Comparison of ENCODE assay signal across 16 cellular contexts in the genomic region with DNA sequence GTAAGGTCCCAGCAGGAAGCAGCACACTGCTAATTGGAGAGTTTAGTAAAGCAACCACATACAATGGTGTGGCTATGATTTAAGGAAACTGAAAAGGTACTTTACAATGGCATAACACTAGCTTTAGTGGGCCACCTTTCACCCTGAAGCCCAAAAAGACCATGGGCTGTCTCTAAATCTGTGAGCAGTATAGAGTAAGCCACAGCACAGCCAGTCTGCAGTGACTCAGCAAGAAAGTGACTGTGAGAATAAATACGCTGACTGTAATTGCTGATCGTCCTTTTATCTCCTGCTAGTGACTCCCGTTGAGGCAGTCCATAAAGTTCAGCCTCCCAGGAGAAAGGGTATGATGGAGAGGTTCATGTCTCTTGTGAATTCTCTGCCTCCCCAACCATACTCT.
DNase-seq lines count a peak whose midpoint lies in the region; ATAC-seq, FAIRE-seq and TF ChIP-seq lines count a peak whose summit lies in the region.
"Had no signal": no experiment of that assay in that cellular context is flagged by ENCODE, and none has a peak within 500 bp of the region (broad histone marks: within the 10 kb centered on the region; RNA-seq: fewer than 3 reads in every experiment).

No MANE protein-coding gene starts in this region.

- H3K36me3 ChIP-seq in HepG2 (replicated peaks in 1 of 2; ENCODE audit: control insufficient read depth in 1 of 2, insufficient read depth in 2 of 2, low read length in 2 of 2) = no peaks in the 10 kb centered on the region
- no peaks in the 10 kb centered on the region for H3K36me3 ChIP-seq in right lobe of liver
- H3K36me3 ChIP-seq in CD8-positive, alpha-beta memory T cell (ENCODE audit: insufficient read depth, low read length) = no peaks in the 10 kb centered on the region
- H3K36me3 ChIP-seq: lower lobe of right lung, transverse colon had no signal

- H4K20me1 ChIP-seq in HepG2 (ENCODE audit: insufficient read depth, low read length) = no peaks in the 10 kb centered on the region

- CTCF ChIA-PET in HepG2 (lab: Yijun Ruan, JAX; ENCODE audit: low intra/inter-chr PET ratio, low total read pairs) = no interaction called here
- CTCF ChIA-PET in CD8-positive, alpha-beta memory T cell (lab: Charles Lee) = no interaction called here

- TF ChIP-seq EP300 in HepG2 (IDR thresholded peaks at IDR 0.05; ENCODE audit: low read depth in 2 of 2, low read length in 2 of 2) = no peak
- TF ChIP-seq EP300 in HepG2 (CRISPR knock-in tag; IDR thresholded peaks at IDR 0.05; ENCODE audit: borderline replicate concordance) = no peak

- no peaks in the 10 kb centered on the region for H3K79me2 ChIP-seq in HepG2 (ENCODE audit: insufficient read depth, low read length)

- no peak for ATAC-seq in HepG2
- no peak for ATAC-seq in right lobe of liver
- no peak for ATAC-seq in natural killer cell
- ATAC-seq: activated CD4-positive, CD25-positive, alpha-beta regulatory T cell treated with anti-CD3 and anti-CD28 coated beads, Interleukin-2, amount 50 U/mL, for 24 hours; activated CD8-positive, alpha-beta memory T cell treated with anti-CD3 and anti-CD28 coated beads, Interleukin-2, amount 10 ng/mL, durations not matched to agents 7 days and 5 days; lower lobe of right lung; stimulated activated effector memory CD8-positive, alpha-beta T cell treated with anti-CD3 and anti-CD28 coated beads, Interleukin-12 subunit alpha, Interleukin-12 subunit beta, amount 100 ng/mL, for 72 hours; T-cell had no signal

- H3K9me3 Mint-ChIP-seq in CD8-positive, alpha-beta memory T cell = peaks cover 0 to 47% (median 4%) of the 10 kb centered on the region in 5 donors
- H3K9me3 Mint-ChIP-seq in natural killer cell = peaks cover 13 to 23% of the 10 kb centered on the region in 2 donors

- no peak overlapping the region for H3K4me3 ChIP-seq in HepG2 (replicated peaks in 1 of 3; ENCODE audit: insufficient read depth in 1 of 3, low read depth in 2 of 3, low read length in 3 of 3)
- no peak overlapping the region for H3K4me3 ChIP-seq in right lobe of liver
- no peak overlapping the region for H3K4me3 ChIP-seq in CD8-positive, alpha-beta memory T cell (ENCODE audit: low read length)
- H3K4me3 ChIP-seq: lower lobe of right lung, transverse colon had no signal

- WGBS in HepG2 (ENCODE audit: low lambda C conversion rate) = 5% methylated on average over 3 of the region's 3 CpGs
- 17% methylated on average over 3 of the region's 3 CpGs for WGBS in right lobe of liver (ENCODE audit: insufficient coverage, low coverage, low lambda C conversion rate, missing lambda C conversion rate)

- no peak for FAIRE-seq in HepG2 (lab: Jason Lieb, UNC)
- FAIRE-seq in urothelium cell line (lab: Jason Lieb, UNC) = no peak

- no peak overlapping the region for H3K9ac ChIP-seq in HepG2 (ENCODE audit: insufficient read depth, low read depth, low read length)

- H3K4me1 Mint-ChIP-seq in CD8-positive, alpha-beta memory T cell = no peaks in the 10 kb centered on the region
- no peaks in the 10 kb centered on the region for H3K4me1 Mint-ChIP-seq in natural killer cell
- H3K4me1 Mint-ChIP-seq: activated CD8-positive, alpha-beta memory T cell treated with anti-CD3 and anti-CD28 coated beads, Interleukin-2, amount 10 ng/mL, durations not matched to agents 7 days and 5 days; stimulated activated effector memory CD8-positive, alpha-beta T cell treated with anti-CD3 and anti-CD28 coated beads, Interleukin-12 subunit alpha, Interleukin-12 subunit beta, amount 100 ng/mL, for 72 hours; T-cell had no signal

- H3K4me2 ChIP-seq in HepG2 (ENCODE audit: low read depth, low read length) = no peak overlapping the region

- H3K27me3 Mint-ChIP-seq in CD8-positive, alpha-beta memory T cell = no peaks in the 10 kb centered on the region
- no peaks in the 10 kb centered on the region for H3K27me3 Mint-ChIP-seq in natural killer cell (ENCODE audit: low read depth in 2 of 2)
- H3K27me3 Mint-ChIP-seq: activated CD8-positive, alpha-beta memory T cell treated with anti-CD3 and anti-CD28 coated beads, Interleukin-2, amount 10 ng/mL, durations not matched to agents 7 days and 5 days; T-cell had no signal

- no peak overlapping the region for H2AFZ ChIP-seq in HepG2 (ENCODE audit: low read length)

- no peak overlapping the region for H3K4me3 Mint-ChIP-seq in CD8-positive, alpha-beta memory T cell
- no peak overlapping the region for H3K4me3 Mint-ChIP-seq in natural killer cell
- H3K4me3 Mint-ChIP-seq: activated CD8-positive, alpha-beta memory T cell treated with anti-CD3 and anti-CD28 coated beads, Interleukin-2, amount 10 ng/mL, durations not matched to agents 7 days and 5 days; stimulated activated effector memory CD8-positive, alpha-beta T cell treated with anti-CD3 and anti-CD28 coated beads, Interleukin-12 subunit alpha, Interleukin-12 subunit beta, amount 100 ng/mL, for 72 hours; T-cell had no signal

- POLR2A ChIA-PET in HepG2 (lab: Yijun Ruan, JAX) = no interaction called here
- POLR2A ChIA-PET in CD8-positive, alpha-beta memory T cell (lab: Charles Lee) = no interaction called here

- no peak for TF ChIP-seq RAD21 in HepG2 (CRISPR knock-in tag; IDR thresholded peaks at IDR 0.05)

- DNase-seq in HepG2 (ENCODE audit: low spot score) = no peak
- DNase-seq in right lobe of liver = no peak
- peak; percentile 77 for DNase-seq in SHP77 treated with DMSO at 0.1 percent for 48 hours (lab: John Stamatoyannopoulos, UW)
- peak; percentile 5 for DNase-seq in iPS DF 19.7 (ENCODE audit: low read depth, low spot score)
- peak; percentile 16 for DNase-seq in urothelium cell line (ENCODE audit: low spot score)
- DNase-seq in GM20000 (ENCODE audit: low spot score) = no peak
- no peak for DNase-seq in CD8-positive, alpha-beta memory T cell
- DNase-seq in natural killer cell = no peak
- DNase-seq: activated CD8-positive, alpha-beta memory T cell treated with anti-CD3 and anti-CD28 coated beads, Interleukin-2, amount 10 ng/mL, durations not matched to agents 7 days and 5 days; COR-L47; hypothalamus; lower lobe of right lung; T-cell; transverse colon had no signal

- no TSS peak for BruUV-seq in HepG2 (replicated peaks; lab: Mats Ljungman, UMichigan)

- H3K36me3 Mint-ChIP-seq in CD8-positive, alpha-beta memory T cell = no peaks in the 10 kb centered on the region
- H3K36me3 Mint-ChIP-seq in natural killer cell = peaks cover 4% of the 10 kb centered on the region
- H3K36me3 Mint-ChIP-seq: activated CD8-positive, alpha-beta memory T cell treated with anti-CD3 and anti-CD28 coated beads, Interleukin-2, amount 10 ng/mL, durations not matched to agents 7 days and 5 days; stimulated activated effector memory CD8-positive, alpha-beta T cell treated with anti-CD3 and anti-CD28 coated beads, Interleukin-12 subunit alpha, Interleukin-12 subunit beta, amount 100 ng/mL, for 72 hours; T-cell had no signal

- H3K9me3 ChIP-seq in HepG2 (ENCODE audit: low read length) (peaks cover 38% of the 10 kb centered on the region; the same call in 1 of the 2 replicates), right lobe of liver (no peaks in the 10 kb centered on the region)
- H3K9me3 ChIP-seq in CD8-positive, alpha-beta memory T cell (ENCODE audit: low read length) = no peaks in the 10 kb centered on the region
- H3K9me3 ChIP-seq: lower lobe of right lung, transverse colon had no signal

- H3K27ac Mint-ChIP-seq in CD8-positive, alpha-beta memory T cell = no peak overlapping the region
- H3K27ac Mint-ChIP-seq in natural killer cell = no peak overlapping the region
- H3K27ac Mint-ChIP-seq: activated CD8-positive, alpha-beta memory T cell treated with anti-CD3 and anti-CD28 coated beads, Interleukin-2, amount 10 ng/mL, durations not matched to agents 7 days and 5 days; stimulated activated effector memory CD8-positive, alpha-beta T cell treated with anti-CD3 and anti-CD28 coated beads, Interleukin-12 subunit alpha, Interleukin-12 subunit beta, amount 100 ng/mL, for 72 hours; T-cell had no signal

- H3K27me3 ChIP-seq in HepG2 (ENCODE audit: control insufficient read depth in 1 of 2, insufficient read depth in 2 of 2, low read length in 2 of 2) (no peaks in the 10 kb centered on the region), right lobe of liver (no peaks in the 10 kb centered on the region)
- H3K27me3 ChIP-seq in CD8-positive, alpha-beta memory T cell (ENCODE audit: insufficient read depth, low read length, poor library complexity, severe bottlenecking) = no peaks in the 10 kb centered on the region
- H3K27me3 ChIP-seq: transverse colon had no signal

- TF ChIP-seq CTCF in HepG2 (CRISPR knock-in tag; IDR thresholded peaks at IDR 0.05) (no peak), right lobe of liver (IDR thresholded peaks at IDR 0.05) (no peak), GM20000 (IDR thresholded peaks at IDR 0.05; ENCODE audit: extremely low read depth, missing control alignments) (no peak), natural killer cell (IDR thresholded peaks at IDR 0.05) (no peak)

- H3K4me1 ChIP-seq in HepG2 (ENCODE audit: insufficient read depth, low read length) (no peaks in the 10 kb centered on the region), right lobe of liver (no peaks in the 10 kb centered on the region)
- no peaks in the 10 kb centered on the region for H3K4me1 ChIP-seq in CD8-positive, alpha-beta memory T cell (ENCODE audit: insufficient read depth, low read length)
- H3K4me1 ChIP-seq: lower lobe of right lung, transverse colon had no signal

- H3K27ac ChIP-seq in HepG2 (ENCODE audit: extremely low read length, insufficient read depth, low read length) (no peak overlapping the region), right lobe of liver (no peak overlapping the region)
- H3K27ac ChIP-seq in CD8-positive, alpha-beta memory T cell (ENCODE audit: low read depth, low read length) = no peak overlapping the region
- H3K27ac ChIP-seq: lower lobe of right lung, transverse colon had no signal

- TF ChIP-seq POLR2A in HepG2 (IDR thresholded peaks at IDR 0.05; ENCODE audit: insufficient read depth in 1 of 2, low read depth in 2 of 2, low read length in 2 of 2) (no peak), right lobe of liver (IDR thresholded peaks at IDR 0.05) (no peak)

- intact Hi-C loops in HepG2 (cut with micrococcal nuclease; ENCODE audit: unreplicated experiment) = no loop called here
- intact Hi-C loops in right lobe of liver (cut with DNase I) = no loop called here
- intact Hi-C loops in natural killer cell (cut with micrococcal nuclease) = no loop called here

- in situ Hi-C loops in HepG2 (cut with HindIII; ENCODE audit: extremely low pct_ligation_motif_present, low pct_unique_long_range_greater_than_20kb) = no loop called here

TF ChIP-seq in HepG2, 621 proteins besides CTCF, POLR2A, EP300 and RAD21 (continues in another document):
- TF ChIP-seq SMARCE1 (IDR thresholded peaks at IDR 0.05; ENCODE audit: borderline replicate concordance) = no peak
- TF ChIP-seq, protein P1, sequence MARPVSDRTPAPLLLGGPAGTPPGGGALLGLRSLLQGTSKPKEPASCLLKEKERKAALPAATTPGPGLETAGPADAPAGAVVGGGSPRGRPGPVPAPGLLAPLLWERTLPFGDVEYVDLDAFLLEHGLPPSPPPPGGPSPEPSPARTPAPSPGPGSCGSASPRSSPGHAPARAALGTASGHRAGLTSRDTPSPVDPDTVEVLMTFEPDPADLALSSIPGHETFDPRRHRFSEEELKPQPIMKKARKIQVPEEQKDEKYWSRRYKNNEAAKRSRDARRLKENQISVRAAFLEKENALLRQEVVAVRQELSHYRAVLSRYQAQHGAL (CRISPR knock-in tag; IDR thresholded peaks at IDR 0.05; ENCODE audit: not compliant biosample characterization) = no peak
- peak; percentile 70 for TF ChIP-seq MAFF (IDR thresholded peaks at IDR 0.05; ENCODE audit: low read depth, low read length)

Comparison
In these comparisons a context has a peak if more than half of its experiments do, and no peak if none do; other contexts are left out.
1. DNase-seq: peak in SHP77 treated with DMSO at 0.1 percent for 48 hours (single experiment), iPS DF 19.7 (single experiment) and urothelium cell line (single experiment); none in HepG2 (single experiment), right lobe of liver (0 of 3), GM20000 (single experiment), CD8-positive, alpha-beta memory T cell (0 of 5) and natural killer cell (single experiment).